Comparison of ENCODE assay signal across 10 cellular contexts in genomic region chr4:74531952-74532794, GRCh38.
DNase-seq lines count a peak whose midpoint lies in the region; ATAC-seq and TF ChIP-seq lines count a peak whose summit lies in the region.
"Had no signal": no experiment of that assay in that cellular context is flagged by ENCODE, and none has a peak within 500 bp of the region (broad histone marks: within the 10 kb centered on the region; RNA-seq: fewer than 3 reads in every experiment).

No MANE protein-coding gene starts in this region.

- no peak overlapping the region for H3K27ac ChIP-seq in Peyer's patch

- no peaks in the 10 kb centered on the region for H3K36me3 Mint-ChIP-seq in memory B cell
- H3K36me3 Mint-ChIP-seq: activated naive CD4-positive, alpha-beta T cell treated with anti-CD3 and anti-CD28 coated beads, Interleukin-2, amount 50 U/mL, for 72 hours had no signal

- H3K9me3 Mint-ChIP-seq in memory B cell: no peaks in the 10 kb centered on the region
- H3K9me3 Mint-ChIP-seq: activated naive CD4-positive, alpha-beta T cell treated with anti-CD3 and anti-CD28 coated beads, Interleukin-2, amount 50 U/mL, for 72 hours; stimulated activated naive CD8-positive, alpha-beta T cell treated with anti-CD3 and anti-CD28 coated beads, Interleukin-15, Interleukin-2, amounts not matched to agents 100 ng/mL and 50 ng/mL, for 24 hours had no signal

- no peaks in the 10 kb centered on the region for H3K27me3 ChIP-seq in Peyer's patch

- no peaks in the 10 kb centered on the region for H3K36me3 ChIP-seq in Peyer's patch

- H3K27me3 Mint-ChIP-seq in memory B cell: peaks cover 5% of the 10 kb centered on the region

- H3K4me1 ChIP-seq in Peyer's patch: peaks cover 0 to 12% (median 0%) of the 10 kb centered on the region in 4 donors

- no peaks in the 10 kb centered on the region for H3K9me3 ChIP-seq in Peyer's patch

- ATAC-seq in GM19463 (IDR thresholded peaks at IDR 0.05; ENCODE audit: unreplicated experiment) (peak; percentile 86), HG03521 (IDR thresholded peaks at IDR 0.05; ENCODE audit: unreplicated experiment) (peak; percentile 80), memory B cell (ENCODE audit: low read depth) (peak; percentile 86), HG03045 (IDR thresholded peaks at IDR 0.05; ENCODE audit: unreplicated experiment) (no peak)

- TF ChIP-seq POLR2A in Peyer's patch (IDR thresholded peaks at IDR 0.05): no peak

- TF ChIP-seq CTCF in Peyer's patch (IDR thresholded peaks at IDR 0.05): peak in 4 of 6 experiments; percentile 41 to 86 (median 76)

- DNase-seq in ELF-1 (ENCODE audit: low read depth, low spot score) (peak; percentile 28), Peyer's patch (no peak), dermis microvascular lymphatic vessel endothelial cell (ENCODE audit: low read depth in 2 of 2) (peak; percentile 84 to 92), memory B cell (ENCODE audit: low spot score in 2 of 2) (peak in 1 of 2 donors; percentile 8)
- DNase-seq in NK-92 treated with Interleukin-12 subunit alpha and Interleukin-12 subunit beta, amount 100 ng/mL, for 24 hours (lab: John Stamatoyannopoulos, UW): no peak

- no peak overlapping the region for H3K4me3 Mint-ChIP-seq in memory B cell
- H3K4me3 Mint-ChIP-seq: stimulated activated naive CD8-positive, alpha-beta T cell treated with anti-CD3 and anti-CD28 coated beads, Interleukin-15, Interleukin-2, amounts not matched to agents 100 ng/mL and 50 ng/mL, for 24 hours had no signal

- no peak overlapping the region for H3K27ac Mint-ChIP-seq in memory B cell
- H3K27ac Mint-ChIP-seq: activated naive CD4-positive, alpha-beta T cell treated with anti-CD3 and anti-CD28 coated beads, Interleukin-2, amount 50 U/mL, for 72 hours; stimulated activated naive CD8-positive, alpha-beta T cell treated with anti-CD3 and anti-CD28 coated beads, Interleukin-15, Interleukin-2, amounts not matched to agents 100 ng/mL and 50 ng/mL, for 24 hours had no signal

- H3K4me1 Mint-ChIP-seq in memory B cell: no peaks in the 10 kb centered on the region

- no peak overlapping the region for H3K4me3 ChIP-seq in Peyer's patch

Comparison
In these comparisons a context has a peak if more than half of its experiments do, and no peak if none do; other contexts are left out.
1. DNase-seq: peak in ELF-1 (single experiment) and dermis microvascular lymphatic vessel endothelial cell (2 of 2); none in Peyer's patch (0 of 3) and NK-92 treated with Interleukin-12 subunit alpha and Interleukin-12 subunit beta, amount 100 ng/mL, for 24 hours (single experiment).